20 cellular contexts compared by ENCODE assay signal in the genomic region with DNA sequence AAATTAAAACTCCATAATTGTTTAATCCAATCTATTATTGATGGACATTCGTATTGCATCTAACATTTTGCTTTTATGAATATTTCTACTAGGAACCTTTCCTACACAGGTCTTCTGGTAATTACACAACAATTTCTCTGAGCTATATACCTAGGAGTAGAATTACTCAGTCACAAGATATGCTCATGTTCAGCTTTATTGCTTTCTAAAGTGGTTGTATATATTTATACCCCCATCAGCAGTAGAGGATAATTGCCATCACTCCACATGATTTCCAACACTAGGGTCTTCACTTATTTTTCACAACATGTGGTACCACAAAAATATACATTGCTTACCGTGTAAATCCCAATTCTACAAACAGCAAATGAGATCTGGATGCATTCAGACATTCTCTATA.
"Had no signal": no experiment of that assay in that cellular context is flagged by ENCODE, and none has a peak within 500 bp of the region (broad histone marks: within the 10 kb centered on the region; RNA-seq: fewer than 3 reads in every experiment).

No MANE protein-coding gene starts in this region.

- ATAC-seq: naive thymus-derived CD4-positive, alpha-beta T cell; natural killer cell treated with Interleukin-12 subunit alpha and Interleukin-12 subunit beta and Interleukin-15 and Interleukin-18, amount 100 ng/mL, for 72 hours; right lobe of liver; stimulated activated naive B cell treated with anti-CD40 and anti-IgM and Interleukin-4, amounts not matched to agents 10 μg/mL and 1 μg/mL and 100 μg/mL, for 72 hours; stimulated activated naive CD8-positive, alpha-beta T cell treated with anti-CD3 and anti-CD28 coated beads, Interleukin-15, Interleukin-2, amounts not matched to agents 100 U/mL and 50 U/mL, for 24 hours; upper lobe of right lung had no signal

- DNase-seq: hypothalamus; immature natural killer cell; kidney; left ventricle myocardium inferior; mesendoderm; naive thymus-derived CD4-positive, alpha-beta T cell; ovary; right lobe of liver; stimulated activated CD4-positive, alpha-beta T cell treated with anti-CD3 and anti-CD28 coated beads, Interleukin-12 subunit alpha, Interleukin-12 subunit beta, amount 100 ng/mL, for 4 hours; stimulated activated CD4-positive, alpha-beta T cell treated with anti-CD3 and anti-CD28 coated beads, Interleukin-15, amount 100 ng/mL, for 24 hours; stimulated activated CD4-positive, alpha-beta T cell treated with anti-CD3 and anti-CD28 coated beads, Interleukin-2, amount 100 ng/mL, for 24 hours; stimulated activated CD4-positive, alpha-beta T cell treated with anti-CD3 and anti-CD28 coated beads, Interleukin-4, amount 100 ng/mL, for 1 hour; stimulated activated naive B cell treated with anti-CD40 and anti-IgM and Interleukin-4, amounts not matched to agents 10 μg/mL and 1 μg/mL and 100 μg/mL, for 72 hours; stimulated activated naive CD8-positive, alpha-beta T cell treated with anti-CD3 and anti-CD28 coated beads, Interleukin-15, Interleukin-2, amounts not matched to agents 100 U/mL and 50 U/mL, for 24 hours; stomach; testis; thyroid gland; transverse colon; upper lobe of right lung had no signal
